ENCODE assay signal across 31 cellular contexts in the genomic region with DNA sequence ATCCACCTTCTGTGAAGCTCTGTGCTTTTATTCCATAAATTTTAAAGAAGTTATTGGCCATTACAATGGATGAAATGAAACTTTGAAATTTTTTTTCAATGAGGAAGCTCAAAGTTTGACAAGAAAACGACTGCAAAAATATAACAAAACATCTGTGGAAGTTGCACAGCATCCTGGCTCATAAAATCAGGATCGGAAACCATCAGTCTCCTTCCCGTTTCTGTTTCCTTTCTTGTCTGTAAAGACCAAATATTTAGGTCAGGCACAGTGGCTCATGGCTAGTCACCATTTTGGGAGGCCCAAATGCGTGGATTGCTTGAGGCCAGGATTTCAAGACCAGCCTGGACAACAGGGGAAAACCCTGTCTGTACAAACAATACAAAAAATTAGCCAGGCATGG.
"Had no signal": no experiment of that assay in that cellular context is flagged by ENCODE, and none has a peak within 500 bp of the region (broad histone marks: within the 10 kb centered on the region; RNA-seq: fewer than 3 reads in every experiment).

No MANE protein-coding gene starts in this region.

- H3K4me2 ChIP-seq: SK-N-SH had no signal

- H3K36me3 ChIP-seq: brain microvascular endothelial cell, SJSA1, WERI-Rb-1 had no signal

- H3K9ac ChIP-seq: SK-N-SH had no signal

- H3K27ac ChIP-seq: brain microvascular endothelial cell, SJSA1, WERI-Rb-1 had no signal

- H3K4me3 ChIP-seq: SJSA1 had no signal

- DNase-seq: activated CD4-positive, alpha-beta memory T cell treated with anti-CD3 and anti-CD28 coated beads, Interleukin-2, amount 10 ng/mL, durations not matched to agents 7 days and 5 days; activated CD4-positive, alpha-beta T cell treated with anti-CD3 and anti-CD28 coated beads for 1 hour; activated CD4-positive, alpha-beta T cell treated with anti-CD3 and anti-CD28 coated beads for 48 hours; activated CD4-positive, CD25-positive, alpha-beta regulatory T cell; activated CD8-positive, alpha-beta memory T cell treated with anti-CD3 and anti-CD28 coated beads for 24 hours; activated CD8-positive, alpha-beta memory T cell treated with anti-CD3 and anti-CD28 coated beads, Interleukin-2, amount 10 ng/mL, durations not matched to agents 7 days and 5 days; activated CD8-positive, alpha-beta memory T cell treated with anti-CD3 and anti-CD28 coated beads, Interleukin-2, amount 50 U/mL, for 48 hours; activated effector memory CD4-positive, alpha-beta T cell treated with Interleukin-2 at 50 U/mL for 16 hours; activated naive CD4-positive, alpha-beta T cell treated with anti-CD3 and anti-CD28 coated beads, Interleukin-2, amount 10 ng/mL, durations not matched to agents 7 days and 5 days; activated naive CD8-positive, alpha-beta T cell treated with anti-CD3 and anti-CD28 coated beads, Interleukin-2, amount 50 U/mL, for 24 hours; activated T-cell treated with anti-CD3 and anti-CD28 coated beads, Interleukin-2, amount 50 U/mL, for 48 hours; amniotic stem cell; aorta; brain microvascular endothelial cell; KG1; MM.1S; NCI-H1092 treated with DMSO at 0.1 percent for 48 hours; NCI-H1417; NCI-H146; NCI-H187; NCI-H2029 treated with DMSO at 0.1 percent for 48 hours; NCI-H2107; NCI-H2171; NCI-H510A; NCI-H526; NCI-H748 treated with DMSO at 0.1 percent for 48 hours; OCI-M1; Right ventricle myocardium superior; SK-N-SH; WERI-Rb-1 had no signal

- ATAC-seq: activated CD8-positive, alpha-beta memory T cell treated with anti-CD3 and anti-CD28 coated beads, Interleukin-2, amount 10 ng/mL, durations not matched to agents 7 days and 5 days; activated naive CD8-positive, alpha-beta T cell treated with anti-CD3 and anti-CD28 coated beads, Interleukin-2, amount 50 U/mL, for 24 hours had no signal

- H3K9me3 ChIP-seq: SJSA1, SK-N-SH had no signal
